23 cellular contexts compared by ENCODE assay signal in the genomic region with DNA sequence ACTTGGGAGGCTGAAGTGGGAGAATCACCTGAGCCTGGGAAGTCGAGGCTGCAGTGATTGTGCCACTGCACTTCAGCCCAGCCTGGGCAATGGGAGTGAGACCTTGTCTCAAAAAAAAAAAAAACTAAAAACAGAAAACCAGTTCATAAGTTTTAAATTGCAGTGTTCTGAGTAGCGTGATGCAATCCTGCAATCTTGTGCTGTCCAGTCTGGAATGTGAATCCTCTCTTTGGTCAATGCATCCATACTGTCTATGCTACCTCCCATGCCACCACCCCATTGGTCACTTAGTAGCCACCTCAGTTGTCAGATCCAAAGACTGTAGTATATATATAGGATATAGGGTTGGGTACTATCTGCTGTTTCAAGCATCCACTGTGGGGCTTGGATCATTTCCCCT. TPM values are rescaled to one million over a fixed set of nuclear protein-coding genes. Genes with fewer than 3 reads are reported as not detected.
DNase-seq lines count a peak whose midpoint lies in the region; ATAC-seq and TF ChIP-seq lines count a peak whose summit lies in the region.
"Had no signal": no experiment of that assay in that cellular context is flagged by ENCODE, and none has a peak within 500 bp of the region (broad histone marks: within the 10 kb centered on the region; RNA-seq: fewer than 3 reads in every experiment).

No MANE protein-coding gene starts in this region.

- H3K9me3 ChIP-seq in HCT116 (ENCODE audit: control insufficient read depth in 1 of 2, insufficient read depth in 1 of 2, low read depth in 1 of 2, low read length in 2 of 2) = no peaks in the 10 kb centered on the region
- H3K9me3 ChIP-seq in hepatocyte (ENCODE audit: low read depth) = peaks cover 5% of the 10 kb centered on the region
- H3K9me3 ChIP-seq in smooth muscle cell (replicated peaks; ENCODE audit: low read depth) = no peaks in the 10 kb centered on the region
- H3K9me3 ChIP-seq: lower lobe of right lung, mucosa of descending colon had no signal

- WGBS in hepatocyte (ENCODE audit: low lambda C conversion rate, missing lambda C conversion rate) = 98% methylated on average over 2 of the region's 2 CpGs
- 93% methylated on average over 2 of the region's 2 CpGs for WGBS in smooth muscle cell (ENCODE audit: low lambda C conversion rate)

- DNase-seq in HCT116 (ENCODE audit: low read depth, low spot score) = no peak
- DNase-seq in hepatocyte (ENCODE audit: low spot score) = no peak
- DNase-seq in smooth muscle cell (lab: John Stamatoyannopoulos, UW; ENCODE audit: unreplicated experiment) = no peak
- DNase-seq in amniotic stem cell (lab: John Stamatoyannopoulos, UW) = no peak
- DNase-seq in natural killer cell treated with Interleukin-12 subunit alpha and Interleukin-12 subunit beta and Interleukin-15 and Interleukin-18, amount 100 ng/mL, for 72 hours (ENCODE audit: low spot score) = no peak
- DNase-seq: activated CD4-positive, alpha-beta T cell treated with anti-CD3 and anti-CD28 coated beads for 4 hours; activated CD8-positive, alpha-beta memory T cell treated with anti-CD3 and anti-CD28 coated beads for 24 hours; activated effector memory CD4-positive, alpha-beta T cell treated with anti-CD3 and anti-CD28 coated beads, Interleukin-2, amount 50 U/mL, for 16 hours; dorsolateral prefrontal cortex; Karpas-422; kidney; lower lobe of right lung; mucosa of descending colon; NCI-H146; NCI-H446 treated with DMSO at 0.1 percent for 48 hours; right cardiac atrium; stimulated activated CD4-positive, alpha-beta T cell treated with anti-CD3 and anti-CD28 coated beads, Interleukin-4, amount 100 ng/mL, for 24 hours had no signal

- TF ChIP-seq CTCF in HCT116 (IDR thresholded peaks at IDR 0.05 in 2 of 3, conservative IDR thresholded peaks at IDR 0.05 in 1 of 3; ENCODE audit: borderline replicate concordance in 1 of 3, insufficient read depth in 1 of 3, low read depth in 2 of 3, low read length in 2 of 3) (no peak), VCaP (conservative IDR thresholded peaks at IDR 0.05) (no peak), hepatocyte (IDR thresholded peaks at IDR 0.05; ENCODE audit: poor library complexity) (no peak), smooth muscle cell (IDR thresholded peaks at IDR 0.05; ENCODE audit: borderline replicate concordance, insufficient read depth, poor library complexity, severe bottlenecking) (no peak)

- H3K79me2 ChIP-seq in HCT116 (ENCODE audit: insufficient read depth, low read length) (peaks cover 100% of the 10 kb centered on the region), hepatocyte (peaks cover 100% of the 10 kb centered on the region), smooth muscle cell (ENCODE audit: low read depth) (peaks cover 100% of the 10 kb centered on the region)

- H4K20me1 ChIP-seq in HCT116 (ENCODE audit: insufficient read depth) (no peaks in the 10 kb centered on the region), hepatocyte (ENCODE audit: insufficient read depth, poor library complexity, severe bottlenecking) (peaks cover 56% of the 10 kb centered on the region), smooth muscle cell (ENCODE audit: low read depth) (peaks cover 93% of the 10 kb centered on the region)

- no peaks in the 10 kb centered on the region for H3K36me3 Mint-ChIP-seq in natural killer cell treated with Interleukin-12 subunit alpha and Interleukin-12 subunit beta and Interleukin-15 and Interleukin-18, amount 100 ng/mL, for 72 hours
- H3K36me3 Mint-ChIP-seq: stimulated activated effector memory CD8-positive, alpha-beta T cell treated with anti-CD3 and anti-CD28 coated beads, Interleukin-12 subunit alpha, Interleukin-12 subunit beta, amount 100 ng/mL, for 72 hours had no signal

- no peak for TF ChIP-seq POLR2A in HCT116 (IDR thresholded peaks at IDR 0.05; ENCODE audit: borderline replicate concordance, extremely low read depth, insufficient read depth, insufficient read length)

- H3K4me2 ChIP-seq in HCT116 (ENCODE audit: low read length) = peak overlapping the region; percentile 64
- peak overlapping the region; percentile 64 for H3K4me2 ChIP-seq in hepatocyte
- peak overlapping the region; percentile 98 for H3K4me2 ChIP-seq in smooth muscle cell

- no peaks in the 10 kb centered on the region for H3K4me1 Mint-ChIP-seq in natural killer cell treated with Interleukin-12 subunit alpha and Interleukin-12 subunit beta and Interleukin-15 and Interleukin-18, amount 100 ng/mL, for 72 hours (ENCODE audit: low read depth in 2 of 2)
- H3K4me1 Mint-ChIP-seq: central memory CD8-positive, alpha-beta T cell; stimulated activated effector memory CD8-positive, alpha-beta T cell treated with anti-CD3 and anti-CD28 coated beads, Interleukin-12 subunit alpha, Interleukin-12 subunit beta, amount 100 ng/mL, for 72 hours had no signal

- POLR2A ChIA-PET in HCT116 (lab: Charles Lee) = interaction anchor here (0.7 kb wide), 1 partner anchor 68 kb away, joined by 4 read pairs; no protein-coding TSS in a partner anchor

- H3K9me2 ChIP-seq in HCT116 (ENCODE audit: insufficient read depth) (no peaks in the 10 kb centered on the region), hepatocyte (replicated peaks; ENCODE audit: insufficient read depth) (no peaks in the 10 kb centered on the region)

- ATAC-seq in HCT116 (0 out of 2 replicates have a peak, but pooled peaks have one; percentile 16), GM18498 (IDR thresholded peaks at IDR 0.05; ENCODE audit: unreplicated experiment) (no peak)
- no peak for ATAC-seq in natural killer cell treated with Interleukin-12 subunit alpha and Interleukin-12 subunit beta and Interleukin-15 and Interleukin-18, amount 100 ng/mL, for 72 hours
- ATAC-seq: lower lobe of right lung; mucosa of descending colon; stimulated activated effector memory CD8-positive, alpha-beta T cell treated with anti-CD3 and anti-CD28 coated beads, Interleukin-12 subunit alpha, Interleukin-12 subunit beta, amount 100 ng/mL, for 72 hours had no signal

- H3K4me1 ChIP-seq in HCT116 (ENCODE audit: control insufficient read depth in 1 of 2, insufficient read depth in 2 of 2, low read length in 2 of 2) = peaks cover 59 to 61% of the 10 kb centered on the region in 2 experiments
- peaks cover 55% of the 10 kb centered on the region for H3K4me1 ChIP-seq in hepatocyte (ENCODE audit: insufficient read depth)
- H3K4me1 ChIP-seq in smooth muscle cell (ENCODE audit: low read depth) = peaks cover 48% of the 10 kb centered on the region
- H3K4me1 ChIP-seq: parathyroid adenoma had no signal

- BruUV-seq in HCT116 (replicated peaks; lab: Mats Ljungman, UMichigan) = no TSS peak

- H2AFZ ChIP-seq in HCT116 (ENCODE audit: low read depth, low read length, poor library complexity, severe bottlenecking) (no peak overlapping the region), hepatocyte (no peak overlapping the region), smooth muscle cell (ENCODE audit: low read depth) (no peak overlapping the region)
- H2AFZ ChIP-seq: parathyroid adenoma had no signal

- H3K4me3 ChIP-seq in HCT116 (replicated peaks in 1 of 2; ENCODE audit: low read depth in 1 of 2, low read length in 2 of 2) (no peak overlapping the region), hepatocyte (no peak overlapping the region), smooth muscle cell (no peak overlapping the region)
- H3K4me3 ChIP-seq: dorsolateral prefrontal cortex, lower lobe of right lung, mucosa of descending colon had no signal

- H3K9ac ChIP-seq in HCT116 (ENCODE audit: low read length) (no peak overlapping the region), smooth muscle cell (ENCODE audit: low read depth) (no peak overlapping the region)
- H3K9ac ChIP-seq: parathyroid adenoma had no signal

- H3F3A ChIP-seq in smooth muscle cell (ENCODE audit: low read depth) = peaks cover 26% of the 10 kb centered on the region

- H3K27me3 ChIP-seq in HCT116 (ENCODE audit: insufficient read depth, low read length) (no peaks in the 10 kb centered on the region), hepatocyte (no peaks in the 10 kb centered on the region), smooth muscle cell (ENCODE audit: low read depth) (no peaks in the 10 kb centered on the region)

- no peak overlapping the region for H3K4me3 Mint-ChIP-seq in natural killer cell treated with Interleukin-12 subunit alpha and Interleukin-12 subunit beta and Interleukin-15 and Interleukin-18, amount 100 ng/mL, for 72 hours
- H3K4me3 Mint-ChIP-seq: central memory CD8-positive, alpha-beta T cell; stimulated activated effector memory CD8-positive, alpha-beta T cell treated with anti-CD3 and anti-CD28 coated beads, Interleukin-12 subunit alpha, Interleukin-12 subunit beta, amount 100 ng/mL, for 72 hours; T-helper 2 cell treated with Interferon-gamma antibody and Interleukin-4, amounts not matched to agents 5 μg/mL and 100 μg/mL, for 36 hours had no signal

- H3K9me3 Mint-ChIP-seq in natural killer cell treated with Interleukin-12 subunit alpha and Interleukin-12 subunit beta and Interleukin-15 and Interleukin-18, amount 100 ng/mL, for 72 hours = no peaks in the 10 kb centered on the region
- H3K9me3 Mint-ChIP-seq: central memory CD8-positive, alpha-beta T cell; stimulated activated effector memory CD8-positive, alpha-beta T cell treated with anti-CD3 and anti-CD28 coated beads, Interleukin-12 subunit alpha, Interleukin-12 subunit beta, amount 100 ng/mL, for 72 hours; T-helper 2 cell treated with Interferon-gamma antibody and Interleukin-4, amounts not matched to agents 5 μg/mL and 100 μg/mL, for 36 hours had no signal

- H3K36me3 ChIP-seq in HCT116 (ENCODE audit: control insufficient read depth in 1 of 2, insufficient read depth in 2 of 2, low read length in 2 of 2) (peaks cover 0 to 6% of the 10 kb centered on the region in 2 experiments; a peak in 1 of 4 replicates), hepatocyte (replicated peaks; ENCODE audit: insufficient read depth, low read depth) (peaks cover 4% of the 10 kb centered on the region), smooth muscle cell (ENCODE audit: low read depth) (peaks cover 11% of the 10 kb centered on the region)
- H3K36me3 ChIP-seq: lower lobe of right lung had no signal

- intact Hi-C loops in HCT116 (cut with micrococcal nuclease) = no loop called here

- CTCF ChIA-PET in HCT116 (lab: Charles Lee) = no interaction called here

- H3K27ac Mint-ChIP-seq in natural killer cell treated with Interleukin-12 subunit alpha and Interleukin-12 subunit beta and Interleukin-15 and Interleukin-18, amount 100 ng/mL, for 72 hours = no peak overlapping the region
- H3K27ac Mint-ChIP-seq: stimulated activated effector memory CD8-positive, alpha-beta T cell treated with anti-CD3 and anti-CD28 coated beads, Interleukin-12 subunit alpha, Interleukin-12 subunit beta, amount 100 ng/mL, for 72 hours; T-helper 2 cell treated with Interferon-gamma antibody and Interleukin-4, amounts not matched to agents 5 μg/mL and 100 μg/mL, for 36 hours had no signal

- H3K27me3 Mint-ChIP-seq in natural killer cell treated with Interleukin-12 subunit alpha and Interleukin-12 subunit beta and Interleukin-15 and Interleukin-18, amount 100 ng/mL, for 72 hours = peaks cover 9 to 13% of the 10 kb centered on the region in 2 donors

- no peak for TF ChIP-seq RAD21 in HCT116 (IDR thresholded peaks at IDR 0.05; ENCODE audit: low read depth)

- H3K27ac ChIP-seq in HCT116 (ENCODE audit: low read depth, low read length) (peak overlapping the region; percentile 36; the same call in 1 of the 2 replicates), VCaP (peak overlapping the region; percentile 49), hepatocyte (peak overlapping the region; percentile 56), smooth muscle cell (ENCODE audit: low read depth) (peak overlapping the region; percentile 99)
- H3K27ac ChIP-seq: dorsolateral prefrontal cortex, lower lobe of right lung, parathyroid adenoma had no signal

- RAD21 ChIA-PET in HCT116 (lab: Charles Lee; ENCODE audit: low non-redundant PET in 1 of 2, low total read pairs in 2 of 2, uncharacterized antibody in 2 of 2, unreplicated experiment in 2 of 2) = no interaction called here

RNA-seq across cellular contexts. Expression of gene YAP1, which starts 11.1 kb away (rescaled TPM):
- total RNA-seq in HCT116 (2021; ENCODE audit: unreplicated experiment) (88.6 TPM), hepatocyte (111 and 125 TPM in 2 replicates), smooth muscle cell (136 and 174 TPM in 2 replicates)
- polyA plus RNA-seq in HCT116 (2012) = 62.8 and 64.2 TPM in 2 replicates
- polyA plus RNA-seq in hepatocyte (20.6 and 28.5 TPM in 2 replicates), smooth muscle cell (25.1 and 28.4 TPM in 2 replicates)
- total RNA-seq in natural killer cell treated with Interleukin-12 subunit alpha and Interleukin-12 subunit beta and Interleukin-15 and Interleukin-18, amount 100 ng/mL, for 72 hours = under 1 TPM in 1 of 2 donors, not detected in 1; 0.56 TPM

Comparison
In these comparisons a context has a peak if more than half of its experiments do, and no peak if none do; other contexts are left out.
1. H3K27ac ChIP-seq: peak in every context shown above with its lines; median percentile 99 in smooth muscle cell; 56 in hepatocyte; 49 in VCaP; 36 in HCT116.
2. RNA of gene YAP1, which starts 11.1 kb away (total RNA-seq): 136 to 174 TPM in smooth muscle cell, 111 to 125 TPM in hepatocyte and 88.6 TPM in HCT116 (single experiment); 0.56 TPM in natural killer cell treated with Interleukin-12 subunit alpha and Interleukin-12 subunit beta and Interleukin-15 and Interleukin-18, amount 100 ng/mL, for 72 hours; every median in the first group is over 10 times any median in the second.
3. Peak in every context shown above with its lines, with median percentiles within 50 percentile points of each other: H3K4me2 ChIP-seq.